ENCODE assay signal across 9 cellular contexts in genomic region chr10:52951819-52952218, GRCh38.
DNase-seq lines count a peak whose midpoint lies in the region; ATAC-seq and TF ChIP-seq lines count a peak whose summit lies in the region.
"Had no signal": no experiment of that assay in that cellular context is flagged by ENCODE, and none has a peak within 500 bp of the region (broad histone marks: within the 10 kb centered on the region; RNA-seq: fewer than 3 reads in every experiment).

No MANE protein-coding gene starts in this region.

- POLR2A ChIA-PET in PC-3 (lab: Charles Lee; ENCODE audit: unreplicated experiment) = interaction anchor here (0.7 kb wide), 1 partner anchor 233 kb away, joined by 3 read pairs; no protein-coding TSS in a partner anchor

- TF ChIP-seq POLR2A in gastrocnemius medialis (IDR thresholded peaks at IDR 0.05) = no peak

- no peak overlapping the region for H3K4me3 ChIP-seq in DND-41 (ENCODE audit: low read depth in 1 of 2, low read length in 2 of 2)
- no peak overlapping the region for H3K4me3 ChIP-seq in PC-3 (ENCODE audit: low read length)
- H3K4me3 ChIP-seq in upper lobe of right lung = no peak overlapping the region
- H3K4me3 ChIP-seq in gastrocnemius medialis = no peak overlapping the region
- H3K4me3 ChIP-seq: upper lobe of left lung had no signal

- in situ Hi-C loops in gastrocnemius medialis (cut with MboI; ENCODE audit: low sequenced_read_pairs in 4 of 4) = no loop called here

- H4K20me1 ChIP-seq in DND-41 (ENCODE audit: insufficient read depth, low read length) (no peaks in the 10 kb centered on the region), PC-3 (ENCODE audit: low read length) (no peaks in the 10 kb centered on the region)

- BruUV-seq in PC-3 (replicated peaks; lab: Mats Ljungman, UMichigan) = no TSS peak

- H3F3A ChIP-seq in PC-3 (ENCODE audit: low read length, unreplicated experiment) = peaks cover 2% of the 10 kb centered on the region

- no peak overlapping the region for H2AFZ ChIP-seq in DND-41 (ENCODE audit: low read depth, low read length)
- H2AFZ ChIP-seq in PC-3 (ENCODE audit: low read length) = peak overlapping the region; percentile 36

- H3K79me2 ChIP-seq in DND-41 (ENCODE audit: insufficient read depth, low read length) (no peaks in the 10 kb centered on the region), PC-3 (ENCODE audit: low read length) (no peaks in the 10 kb centered on the region)

- no peak overlapping the region for H3K27ac ChIP-seq in DND-41 (ENCODE audit: low read length)
- H3K27ac ChIP-seq in PC-3 (ENCODE audit: low read length) = no peak overlapping the region
- no peak overlapping the region for H3K27ac ChIP-seq in upper lobe of right lung
- H3K27ac ChIP-seq in gastrocnemius medialis = no peak overlapping the region
- H3K27ac ChIP-seq: upper lobe of left lung had no signal

- peak; percentile 15 for TF ChIP-seq CTCF in DND-41 (IDR thresholded peaks at IDR 0.05; ENCODE audit: borderline replicate concordance, extremely low read depth, low read length, poor library complexity, severe bottlenecking)
- TF ChIP-seq CTCF in PC-3 (conservative IDR thresholded peaks at IDR 0.05; ENCODE audit: low read depth, low read length) = peak; percentile 99
- peak; percentile 32 for TF ChIP-seq CTCF in upper lobe of right lung (IDR thresholded peaks at IDR 0.05)
- no peak for TF ChIP-seq CTCF in gastrocnemius medialis (IDR thresholded peaks at IDR 0.05 in 4 of 5, conservative IDR thresholded peaks at IDR 0.05 in 1 of 5)

- DNase-seq in DND-41 (no peak), PC-3 (peak; percentile 97), head of caudate nucleus (peak in 24 of 42 donors; percentile 10 to 64 (median 43)), upper lobe of right lung (no peak), gastrocnemius medialis (no peak)
- no peak for DNase-seq in activated CD8-positive, alpha-beta memory T cell treated with anti-CD3 and anti-CD28 coated beads, Interleukin-2, amount 50 U/mL, for 48 hours
- DNase-seq: upper lobe of left lung had no signal

- H3K4me2 ChIP-seq in DND-41 (ENCODE audit: insufficient read depth, low read length) (no peak overlapping the region), PC-3 (ENCODE audit: low read length) (no peak overlapping the region)

- no peak for ATAC-seq in DND-41 (ENCODE audit: insufficient read depth, low read depth)
- peak; percentile 97 for ATAC-seq in GM19324 (IDR thresholded peaks at IDR 0.05; ENCODE audit: low FRiP score, unreplicated experiment)
- ATAC-seq in HG03139 (IDR thresholded peaks at IDR 0.05; ENCODE audit: unreplicated experiment) = peak; percentile 89
- peak; percentile 44 for ATAC-seq in PC-3
- ATAC-seq in upper lobe of right lung = peak; percentile 77
- no peak for ATAC-seq in gastrocnemius medialis

- H3K4me1 ChIP-seq in DND-41 (ENCODE audit: insufficient read depth, low read length) = no peaks in the 10 kb centered on the region
- peaks cover 24% of the 10 kb centered on the region for H3K4me1 ChIP-seq in PC-3 (ENCODE audit: insufficient read depth, low read length)
- no peaks in the 10 kb centered on the region for H3K4me1 ChIP-seq in upper lobe of right lung
- H3K4me1 ChIP-seq in gastrocnemius medialis = no peaks in the 10 kb centered on the region
- H3K4me1 ChIP-seq: upper lobe of left lung had no signal

- H3K9me3 ChIP-seq in DND-41 (ENCODE audit: insufficient read depth, low read length, severe bottlenecking) = peaks cover 10% of the 10 kb centered on the region
- no peaks in the 10 kb centered on the region for H3K9me3 ChIP-seq in PC-3 (ENCODE audit: low read length)
- H3K9me3 ChIP-seq in upper lobe of right lung = no peaks in the 10 kb centered on the region
- H3K9me3 ChIP-seq in gastrocnemius medialis = no peaks in the 10 kb centered on the region
- H3K9me3 ChIP-seq: upper lobe of left lung had no signal

- no peak overlapping the region for H3K9ac ChIP-seq in DND-41 (ENCODE audit: low read depth, low read length)
- no peak overlapping the region for H3K9ac ChIP-seq in PC-3 (ENCODE audit: low read length)

- no peaks in the 10 kb centered on the region for H3K36me3 ChIP-seq in DND-41 (ENCODE audit: insufficient read depth, low read length)
- H3K36me3 ChIP-seq in PC-3 (ENCODE audit: low read depth, low read length) = no peaks in the 10 kb centered on the region
- H3K36me3 ChIP-seq in upper lobe of right lung = no peaks in the 10 kb centered on the region
- H3K36me3 ChIP-seq in gastrocnemius medialis = no peaks in the 10 kb centered on the region
- H3K36me3 ChIP-seq: upper lobe of left lung had no signal

- H3K9me2 ChIP-seq in PC-3 (replicated peaks; ENCODE audit: low read length) = no peaks in the 10 kb centered on the region

- CTCF ChIA-PET in PC-3 (lab: Charles Lee) = interaction anchor here (0.5 to 4.3 kb wide), 14 partner anchors 18 to 647 kb away, joined by 3 to 64 read pairs (median 4); no protein-coding TSS in a partner anchor

- H3K27me3 ChIP-seq in DND-41 (ENCODE audit: insufficient read depth, low read length, poor library complexity) (no peaks in the 10 kb centered on the region), PC-3 (ENCODE audit: low read length) (no peaks in the 10 kb centered on the region), upper lobe of right lung (no peaks in the 10 kb centered on the region), gastrocnemius medialis (no peaks in the 10 kb centered on the region)
- H3K27me3 ChIP-seq: upper lobe of left lung had no signal

- intact Hi-C loops in PC-3 (cut with micrococcal nuclease) = loop anchor here (2.0 to 5.0 kb wide), 3 partner anchors 649 to 1250 kb away; no protein-coding TSS in a partner anchor
- intact Hi-C loops in head of caudate nucleus (cut with DNase I) = no loop called here
- intact Hi-C loops in upper lobe of right lung (cut with DNase I) = no loop called here
- intact Hi-C loops in gastrocnemius medialis (cut with DNase I; ENCODE audit: low total_unique reads) = no loop called here

Comparison
In these comparisons a context has a peak if more than half of its experiments do, and no peak if none do; other contexts are left out.
1. ATAC-seq: peak in GM19324 (single experiment), HG03139 (single experiment), PC-3 (single experiment) and upper lobe of right lung (single experiment); none in DND-41 (single experiment) and gastrocnemius medialis (0 of 2).
2. DNase-seq: peak in PC-3 (single experiment) and head of caudate nucleus (24 of 42); none in DND-41 (single experiment), upper lobe of right lung (single experiment), activated CD8-positive, alpha-beta memory T cell treated with anti-CD3 and anti-CD28 coated beads, Interleukin-2, amount 50 U/mL, for 48 hours (single experiment) and gastrocnemius medialis (0 of 2).
3. CTCF ChIP-seq: peak in DND-41 (single experiment), PC-3 (single experiment) and upper lobe of right lung (single experiment); none in gastrocnemius medialis (0 of 5).